ENCODE assay signal across 1 cellular context in the genomic region with DNA sequence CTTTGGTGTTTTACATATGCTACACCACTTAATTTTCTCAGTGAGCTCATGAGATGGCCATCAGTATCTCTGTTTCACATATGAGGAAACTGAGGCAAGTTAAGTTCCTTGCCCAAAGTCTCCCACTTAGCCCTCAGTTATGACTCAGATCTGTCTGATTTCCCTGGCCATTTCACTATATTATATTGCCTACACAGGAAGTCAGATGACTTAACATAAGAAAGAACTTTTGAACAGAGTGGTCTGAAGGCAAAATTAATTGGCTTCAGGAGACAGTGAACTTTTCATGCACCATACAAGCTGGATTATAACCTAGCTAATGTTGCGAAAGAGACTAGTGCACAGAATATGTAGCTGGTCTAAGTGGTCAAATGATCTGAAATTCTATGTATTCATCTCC.
A peak's percentile ranks its signal among the peaks of the same experiment; 100 is the strongest.
TF ChIP-seq lines count a peak whose summit lies in the region.

No MANE protein-coding gene starts in this region.

TF ChIP-seq in IMR-90, 13 proteins besides CTCF, POLR2A, EP300 and RAD21:
- TF ChIP-seq, protein P1, sequence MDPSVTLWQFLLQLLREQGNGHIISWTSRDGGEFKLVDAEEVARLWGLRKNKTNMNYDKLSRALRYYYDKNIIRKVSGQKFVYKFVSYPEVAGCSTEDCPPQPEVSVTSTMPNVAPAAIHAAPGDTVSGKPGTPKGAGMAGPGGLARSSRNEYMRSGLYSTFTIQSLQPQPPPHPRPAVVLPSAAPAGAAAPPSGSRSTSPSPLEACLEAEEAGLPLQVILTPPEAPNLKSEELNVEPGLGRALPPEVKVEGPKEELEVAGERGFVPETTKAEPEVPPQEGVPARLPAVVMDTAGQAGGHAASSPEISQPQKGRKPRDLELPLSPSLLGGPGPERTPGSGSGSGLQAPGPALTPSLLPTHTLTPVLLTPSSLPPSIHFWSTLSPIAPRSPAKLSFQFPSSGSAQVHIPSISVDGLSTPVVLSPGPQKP (IDR thresholded peaks at IDR 0.05; ENCODE audit: borderline replicate concordance, low read depth, low read length) = no peak
- TF ChIP-seq CEBPB (IDR thresholded peaks at IDR 0.05; ENCODE audit: low read depth, low read length) (peak; percentile 28; the same call in 1 of the 2 replicates), FOS (IDR thresholded peaks at IDR 0.05; ENCODE audit: low read depth, low read length) (no peak)
